ENCODE assay signal across 27 cellular contexts in genomic region chr5:3252235-3252634, GRCh38.
"Had no signal": no experiment of that assay in that cellular context is flagged by ENCODE, and none has a peak within 500 bp of the region (broad histone marks: within the 10 kb centered on the region; RNA-seq: fewer than 3 reads in every experiment).

No MANE protein-coding gene starts in this region.

- H3K9me3 ChIP-seq: ascending aorta, breast epithelium, colonic mucosa, gastrocnemius medialis, heart left ventricle had no signal

- H3K36me3 ChIP-seq: ascending aorta, breast epithelium, cardiac muscle cell, colonic mucosa, gastrocnemius medialis, heart left ventricle had no signal

- ATAC-seq: activated naive CD4-positive, alpha-beta T cell treated with anti-CD3 and anti-CD28 coated beads, Interleukin-2, amount 50 U/mL, for 72 hours; activated T-cell treated with anti-CD3 and anti-CD28 coated beads, Interleukin-2, amount 50 U/mL, for 72 hours; esophagus mucosa; foreskin keratinocyte; gastrocnemius medialis; heart left ventricle had no signal

- H3K4me3 ChIP-seq: ascending aorta, breast epithelium, cardiac muscle cell, colonic mucosa, gastrocnemius medialis, heart left ventricle had no signal

- H3K4me1 ChIP-seq: ascending aorta, breast epithelium, colonic mucosa, foreskin keratinocyte, gastrocnemius medialis, heart left ventricle had no signal

- DNase-seq: activated CD4-positive, alpha-beta memory T cell treated with anti-CD3 and anti-CD28 coated beads, Interleukin-2, amount 10 ng/mL, durations not matched to agents 7 days and 5 days; activated CD4-positive, alpha-beta T cell treated with anti-CD3 and anti-CD28 coated beads for 1 hour; activated CD4-positive, alpha-beta T cell treated with anti-CD3 and anti-CD28 coated beads for 4 hours; activated CD4-positive, alpha-beta T cell treated with anti-CD3 and anti-CD28 coated beads, Interleukin-2, amount 10 ng/mL, durations not matched to agents 7 days and 5 days; activated CD4-positive, alpha-beta T cell treated with anti-CD3 and anti-CD28 coated beads, Interleukin-2, amount 50 U/mL, for 4 hours; activated CD8-positive, alpha-beta memory T cell treated with anti-CD3 and anti-CD28 coated beads, Interleukin-2, amount 50 U/mL, for 48 hours; activated gamma-delta T cell; activated naive CD4-positive, alpha-beta T cell; activated naive CD4-positive, alpha-beta T cell treated with anti-CD3 and anti-CD28 coated beads, Interleukin-2, amount 10 ng/mL, durations not matched to agents 7 days and 5 days; activated naive CD8-positive, alpha-beta T cell treated with anti-CD3 and anti-CD28 coated beads, Interleukin-2, amount 10 ng/mL, durations not matched to agents 7 days and 5 days; activated T-cell treated with anti-CD3 and anti-CD28 coated beads for 4 hours; activated T-cell treated with anti-CD3 and anti-CD28 coated beads, Interleukin-2, amount 50 U/mL, for 24 hours; activated T-cell treated with anti-CD3 and anti-CD28 coated beads, Interleukin-2, amount 50 U/mL, for 72 hours; central memory CD4-positive, alpha-beta T cell; cerebellar nuclear complex; colonic mucosa; effector CD8-positive, alpha-beta T cell; foreskin keratinocyte; gastrocnemius medialis; glutamatergic neuron; heart left ventricle; T-helper 2 cell had no signal

- H3K27me3 ChIP-seq: ascending aorta, breast epithelium, cardiac muscle cell, colonic mucosa, foreskin keratinocyte had no signal

- H3K27ac ChIP-seq: ascending aorta, breast epithelium, cardiac muscle cell, colonic mucosa, foreskin keratinocyte, gastrocnemius medialis, heart left ventricle had no signal
